In the genomic region with DNA sequence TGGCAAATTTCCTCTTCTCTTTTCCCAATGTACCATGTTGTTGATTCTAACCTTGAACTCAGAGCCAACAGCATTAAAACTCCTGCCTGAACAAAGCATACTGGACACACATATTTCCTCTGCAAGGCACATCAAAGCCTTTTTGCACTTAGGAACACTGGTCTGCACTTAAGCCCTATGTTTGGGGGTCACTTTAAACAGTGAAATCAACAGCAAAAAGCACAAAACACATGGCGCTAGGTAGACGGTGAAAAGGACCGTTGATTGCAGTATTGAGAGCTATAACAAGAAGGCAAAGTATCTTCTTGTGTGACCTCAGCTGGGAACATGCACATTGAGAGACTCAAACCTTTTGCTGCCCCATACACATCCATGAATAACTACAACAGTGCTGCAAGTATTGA, we compare ENCODE assay signal across 1 cellular context.
TF ChIP-seq lines count a peak whose summit lies in the region.

No MANE protein-coding gene starts in this region.

TF ChIP-seq in HepG2, 621 proteins besides CTCF, POLR2A, EP300 and RAD21 (continued from another document and continues in another):
- TF ChIP-seq, protein P1, sequence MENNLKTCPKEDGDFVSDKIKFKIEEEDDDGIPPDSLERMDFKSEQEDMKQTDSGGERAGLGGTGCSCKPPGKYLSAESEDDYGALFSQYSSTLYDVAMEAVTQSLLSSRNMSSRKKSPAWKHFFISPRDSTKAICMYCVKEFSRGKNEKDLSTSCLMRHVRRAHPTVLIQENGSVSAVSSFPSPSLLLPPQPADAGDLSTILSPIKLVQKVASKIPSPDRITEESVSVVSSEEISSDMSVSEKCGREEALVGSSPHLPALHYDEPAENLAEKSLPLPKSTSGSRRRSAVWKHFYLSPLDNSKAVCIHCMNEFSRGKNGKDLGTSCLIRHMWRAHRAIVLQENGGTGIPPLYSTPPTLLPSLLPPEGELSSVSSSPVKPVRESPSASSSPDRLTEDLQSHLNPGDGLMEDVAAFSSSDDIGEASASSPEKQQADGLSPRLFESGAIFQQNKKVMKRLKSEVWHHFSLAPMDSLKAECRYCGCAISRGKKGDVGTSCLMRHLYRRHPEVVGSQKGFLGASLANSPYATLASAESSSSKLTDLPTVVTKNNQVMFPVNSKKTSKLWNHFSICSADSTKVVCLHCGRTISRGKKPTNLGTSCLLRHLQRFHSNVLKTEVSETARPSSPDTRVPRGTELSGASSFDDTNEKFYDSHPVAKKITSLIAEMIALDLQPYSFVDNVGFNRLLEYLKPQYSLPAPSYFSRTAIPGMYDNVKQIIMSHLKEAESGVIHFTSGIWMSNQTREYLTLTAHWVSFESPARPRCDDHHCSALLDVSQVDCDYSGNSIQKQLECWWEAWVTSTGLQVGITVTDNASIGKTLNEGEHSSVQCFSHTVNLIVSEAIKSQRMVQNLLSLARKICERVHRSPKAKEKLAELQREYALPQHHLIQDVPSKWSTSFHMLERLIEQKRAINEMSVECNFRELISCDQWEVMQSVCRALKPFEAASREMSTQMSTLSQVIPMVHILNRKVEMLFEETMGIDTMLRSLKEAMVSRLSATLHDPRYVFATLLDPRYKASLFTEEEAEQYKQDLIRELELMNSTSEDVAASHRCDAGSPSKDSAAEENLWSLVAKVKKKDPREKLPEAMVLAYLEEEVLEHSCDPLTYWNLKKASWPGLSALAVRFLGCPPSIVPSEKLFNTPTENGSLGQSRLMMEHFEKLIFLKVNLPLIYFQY (CRISPR knock-in tag; IDR thresholded peaks at IDR 0.05; ENCODE audit: borderline replicate concordance), result no peak
- TF ChIP-seq, protein P2, sequence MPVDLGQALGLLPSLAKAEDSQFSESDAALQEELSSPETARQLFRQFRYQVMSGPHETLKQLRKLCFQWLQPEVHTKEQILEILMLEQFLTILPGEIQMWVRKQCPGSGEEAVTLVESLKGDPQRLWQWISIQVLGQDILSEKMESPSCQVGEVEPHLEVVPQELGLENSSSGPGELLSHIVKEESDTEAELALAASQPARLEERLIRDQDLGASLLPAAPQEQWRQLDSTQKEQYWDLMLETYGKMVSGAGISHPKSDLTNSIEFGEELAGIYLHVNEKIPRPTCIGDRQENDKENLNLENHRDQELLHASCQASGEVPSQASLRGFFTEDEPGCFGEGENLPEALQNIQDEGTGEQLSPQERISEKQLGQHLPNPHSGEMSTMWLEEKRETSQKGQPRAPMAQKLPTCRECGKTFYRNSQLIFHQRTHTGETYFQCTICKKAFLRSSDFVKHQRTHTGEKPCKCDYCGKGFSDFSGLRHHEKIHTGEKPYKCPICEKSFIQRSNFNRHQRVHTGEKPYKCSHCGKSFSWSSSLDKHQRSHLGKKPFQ (CRISPR knock-in tag; IDR thresholded peaks at IDR 0.05; ENCODE audit: insufficient replicate concordance), result no peak
- TF ChIP-seq, protein P3, sequence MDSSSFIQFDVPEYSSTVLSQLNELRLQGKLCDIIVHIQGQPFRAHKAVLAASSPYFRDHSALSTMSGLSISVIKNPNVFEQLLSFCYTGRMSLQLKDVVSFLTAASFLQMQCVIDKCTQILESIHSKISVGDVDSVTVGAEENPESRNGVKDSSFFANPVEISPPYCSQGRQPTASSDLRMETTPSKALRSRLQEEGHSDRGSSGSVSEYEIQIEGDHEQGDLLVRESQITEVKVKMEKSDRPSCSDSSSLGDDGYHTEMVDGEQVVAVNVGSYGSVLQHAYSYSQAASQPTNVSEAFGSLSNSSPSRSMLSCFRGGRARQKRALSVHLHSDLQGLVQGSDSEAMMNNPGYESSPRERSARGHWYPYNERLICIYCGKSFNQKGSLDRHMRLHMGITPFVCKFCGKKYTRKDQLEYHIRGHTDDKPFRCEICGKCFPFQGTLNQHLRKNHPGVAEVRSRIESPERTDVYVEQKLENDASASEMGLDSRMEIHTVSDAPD (CRISPR knock-in tag; IDR thresholded peaks at IDR 0.05), result no peak
- no peak for TF ChIP-seq ZNF253 (CRISPR knock-in tag; IDR thresholded peaks at IDR 0.05; ENCODE audit: borderline replicate concordance)
- TF ChIP-seq ZNF547 (CRISPR knock-in tag; IDR thresholded peaks at IDR 0.05), result no peak
- no peak for TF ChIP-seq HMGA1 (CRISPR knock-in tag; conservative IDR thresholded peaks at IDR 0.05)
- TF ChIP-seq, protein P4, sequence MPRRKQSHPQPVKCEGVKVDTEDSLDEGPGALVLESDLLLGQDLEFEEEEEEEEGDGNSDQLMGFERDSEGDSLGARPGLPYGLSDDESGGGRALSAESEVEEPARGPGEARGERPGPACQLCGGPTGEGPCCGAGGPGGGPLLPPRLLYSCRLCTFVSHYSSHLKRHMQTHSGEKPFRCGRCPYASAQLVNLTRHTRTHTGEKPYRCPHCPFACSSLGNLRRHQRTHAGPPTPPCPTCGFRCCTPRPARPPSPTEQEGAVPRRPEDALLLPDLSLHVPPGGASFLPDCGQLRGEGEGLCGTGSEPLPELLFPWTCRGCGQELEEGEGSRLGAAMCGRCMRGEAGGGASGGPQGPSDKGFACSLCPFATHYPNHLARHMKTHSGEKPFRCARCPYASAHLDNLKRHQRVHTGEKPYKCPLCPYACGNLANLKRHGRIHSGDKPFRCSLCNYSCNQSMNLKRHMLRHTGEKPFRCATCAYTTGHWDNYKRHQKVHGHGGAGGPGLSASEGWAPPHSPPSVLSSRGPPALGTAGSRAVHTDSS (CRISPR knock-in tag; conservative IDR thresholded peaks at IDR 0.05), result no peak
- no peak; the same call in 1 of the 2 replicates for TF ChIP-seq MAFF (IDR thresholded peaks at IDR 0.05; ENCODE audit: low read depth, low read length)
- TF ChIP-seq ZNF136 (CRISPR knock-in tag; IDR thresholded peaks at IDR 0.05; ENCODE audit: low read depth), result peak; percentile 64; the same call in 1 of the 2 replicates
- TF ChIP-seq, protein P5, sequence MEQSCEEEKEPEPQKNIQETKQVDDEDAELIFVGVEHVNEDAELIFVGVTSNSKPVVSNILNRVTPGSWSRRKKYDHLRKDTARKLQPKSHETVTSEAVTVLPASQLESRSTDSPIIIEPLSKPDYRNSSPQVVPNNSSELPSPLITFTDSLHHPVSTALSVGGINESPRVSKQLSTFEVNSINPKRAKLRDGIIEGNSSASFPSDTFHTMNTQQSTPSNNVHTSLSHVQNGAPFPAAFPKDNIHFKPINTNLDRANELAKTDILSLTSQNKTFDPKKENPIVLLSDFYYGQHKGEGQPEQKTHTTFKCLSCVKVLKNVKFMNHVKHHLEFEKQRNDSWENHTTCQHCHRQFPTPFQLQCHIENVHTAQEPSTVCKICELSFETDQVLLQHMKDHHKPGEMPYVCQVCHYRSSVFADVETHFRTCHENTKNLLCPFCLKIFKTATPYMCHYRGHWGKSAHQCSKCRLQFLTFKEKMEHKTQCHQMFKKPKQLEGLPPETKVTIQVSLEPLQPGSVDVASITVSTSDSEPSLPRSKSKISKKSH (CRISPR knock-in tag; IDR thresholded peaks at IDR 0.05; ENCODE audit: borderline replicate concordance), result no peak
- TF ChIP-seq HHEX (CRISPR knock-in tag; IDR thresholded peaks at IDR 0.05), result no peak
- no peak for TF ChIP-seq ZNF33B (CRISPR knock-in tag; IDR thresholded peaks at IDR 0.05)
- TF ChIP-seq ZNF777 (CRISPR knock-in tag; IDR thresholded peaks at IDR 0.05), result no peak
- TF ChIP-seq, protein P6, sequence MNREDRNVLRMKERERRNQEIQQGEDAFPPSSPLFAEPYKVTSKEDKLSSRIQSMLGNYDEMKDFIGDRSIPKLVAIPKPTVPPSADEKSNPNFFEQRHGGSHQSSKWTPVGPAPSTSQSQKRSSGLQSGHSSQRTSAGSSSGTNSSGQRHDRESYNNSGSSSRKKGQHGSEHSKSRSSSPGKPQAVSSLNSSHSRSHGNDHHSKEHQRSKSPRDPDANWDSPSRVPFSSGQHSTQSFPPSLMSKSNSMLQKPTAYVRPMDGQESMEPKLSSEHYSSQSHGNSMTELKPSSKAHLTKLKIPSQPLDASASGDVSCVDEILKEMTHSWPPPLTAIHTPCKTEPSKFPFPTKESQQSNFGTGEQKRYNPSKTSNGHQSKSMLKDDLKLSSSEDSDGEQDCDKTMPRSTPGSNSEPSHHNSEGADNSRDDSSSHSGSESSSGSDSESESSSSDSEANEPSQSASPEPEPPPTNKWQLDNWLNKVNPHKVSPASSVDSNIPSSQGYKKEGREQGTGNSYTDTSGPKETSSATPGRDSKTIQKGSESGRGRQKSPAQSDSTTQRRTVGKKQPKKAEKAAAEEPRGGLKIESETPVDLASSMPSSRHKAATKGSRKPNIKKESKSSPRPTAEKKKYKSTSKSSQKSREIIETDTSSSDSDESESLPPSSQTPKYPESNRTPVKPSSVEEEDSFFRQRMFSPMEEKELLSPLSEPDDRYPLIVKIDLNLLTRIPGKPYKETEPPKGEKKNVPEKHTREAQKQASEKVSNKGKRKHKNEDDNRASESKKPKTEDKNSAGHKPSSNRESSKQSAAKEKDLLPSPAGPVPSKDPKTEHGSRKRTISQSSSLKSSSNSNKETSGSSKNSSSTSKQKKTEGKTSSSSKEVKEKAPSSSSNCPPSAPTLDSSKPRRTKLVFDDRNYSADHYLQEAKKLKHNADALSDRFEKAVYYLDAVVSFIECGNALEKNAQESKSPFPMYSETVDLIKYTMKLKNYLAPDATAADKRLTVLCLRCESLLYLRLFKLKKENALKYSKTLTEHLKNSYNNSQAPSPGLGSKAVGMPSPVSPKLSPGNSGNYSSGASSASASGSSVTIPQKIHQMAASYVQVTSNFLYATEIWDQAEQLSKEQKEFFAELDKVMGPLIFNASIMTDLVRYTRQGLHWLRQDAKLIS (CRISPR knock-in tag; IDR thresholded peaks at IDR 0.05), result no peak
- no peak for TF ChIP-seq CREB1 (IDR thresholded peaks at IDR 0.05)
- peak; percentile 56 for TF ChIP-seq CREB1 (CRISPR knock-in tag; IDR thresholded peaks at IDR 0.05)
- TF ChIP-seq, protein P7, sequence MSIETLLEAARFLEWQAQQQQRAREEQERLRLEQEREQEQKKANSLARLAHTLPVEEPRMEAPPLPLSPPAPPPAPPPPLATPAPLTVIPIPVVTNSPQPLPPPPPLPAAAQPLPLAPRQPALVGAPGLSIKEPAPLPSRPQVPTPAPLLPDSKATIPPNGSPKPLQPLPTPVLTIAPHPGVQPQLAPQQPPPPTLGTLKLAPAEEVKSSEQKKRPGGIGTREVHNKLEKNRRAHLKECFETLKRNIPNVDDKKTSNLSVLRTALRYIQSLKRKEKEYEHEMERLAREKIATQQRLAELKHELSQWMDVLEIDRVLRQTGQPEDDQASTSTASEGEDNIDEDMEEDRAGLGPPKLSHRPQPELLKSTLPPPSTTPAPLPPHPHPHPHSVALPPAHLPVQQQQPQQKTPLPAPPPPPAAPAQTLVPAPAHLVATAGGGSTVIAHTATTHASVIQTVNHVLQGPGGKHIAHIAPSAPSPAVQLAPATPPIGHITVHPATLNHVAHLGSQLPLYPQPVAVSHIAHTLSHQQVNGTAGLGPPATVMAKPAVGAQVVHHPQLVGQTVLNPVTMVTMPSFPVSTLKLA (IDR thresholded peaks at IDR 0.05), result peak; percentile 49; the same call in 1 of the 2 replicates
- TF ChIP-seq FOXK2 (IDR thresholded peaks at IDR 0.05), result peak; percentile 71
- TF ChIP-seq REPIN1 (CRISPR knock-in tag; IDR thresholded peaks at IDR 0.05; ENCODE audit: borderline replicate concordance, low read depth), result no peak; the same call in none of the 2 replicates
- TF ChIP-seq SRY (CRISPR knock-in tag; IDR thresholded peaks at IDR 0.05), result no peak
- TF ChIP-seq, protein P8, sequence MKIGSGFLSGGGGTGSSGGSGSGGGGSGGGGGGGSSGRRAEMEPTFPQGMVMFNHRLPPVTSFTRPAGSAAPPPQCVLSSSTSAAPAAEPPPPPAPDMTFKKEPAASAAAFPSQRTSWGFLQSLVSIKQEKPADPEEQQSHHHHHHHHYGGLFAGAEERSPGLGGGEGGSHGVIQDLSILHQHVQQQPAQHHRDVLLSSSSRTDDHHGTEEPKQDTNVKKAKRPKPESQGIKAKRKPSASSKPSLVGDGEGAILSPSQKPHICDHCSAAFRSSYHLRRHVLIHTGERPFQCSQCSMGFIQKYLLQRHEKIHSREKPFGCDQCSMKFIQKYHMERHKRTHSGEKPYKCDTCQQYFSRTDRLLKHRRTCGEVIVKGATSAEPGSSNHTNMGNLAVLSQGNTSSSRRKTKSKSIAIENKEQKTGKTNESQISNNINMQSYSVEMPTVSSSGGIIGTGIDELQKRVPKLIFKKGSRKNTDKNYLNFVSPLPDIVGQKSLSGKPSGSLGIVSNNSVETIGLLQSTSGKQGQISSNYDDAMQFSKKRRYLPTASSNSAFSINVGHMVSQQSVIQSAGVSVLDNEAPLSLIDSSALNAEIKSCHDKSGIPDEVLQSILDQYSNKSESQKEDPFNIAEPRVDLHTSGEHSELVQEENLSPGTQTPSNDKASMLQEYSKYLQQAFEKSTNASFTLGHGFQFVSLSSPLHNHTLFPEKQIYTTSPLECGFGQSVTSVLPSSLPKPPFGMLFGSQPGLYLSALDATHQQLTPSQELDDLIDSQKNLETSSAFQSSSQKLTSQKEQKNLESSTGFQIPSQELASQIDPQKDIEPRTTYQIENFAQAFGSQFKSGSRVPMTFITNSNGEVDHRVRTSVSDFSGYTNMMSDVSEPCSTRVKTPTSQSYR (CRISPR knock-in tag; IDR thresholded peaks at IDR 0.05; ENCODE audit: borderline replicate concordance), result peak; percentile 86; the same call in 1 of the 2 replicates
- TF ChIP-seq, protein P9, sequence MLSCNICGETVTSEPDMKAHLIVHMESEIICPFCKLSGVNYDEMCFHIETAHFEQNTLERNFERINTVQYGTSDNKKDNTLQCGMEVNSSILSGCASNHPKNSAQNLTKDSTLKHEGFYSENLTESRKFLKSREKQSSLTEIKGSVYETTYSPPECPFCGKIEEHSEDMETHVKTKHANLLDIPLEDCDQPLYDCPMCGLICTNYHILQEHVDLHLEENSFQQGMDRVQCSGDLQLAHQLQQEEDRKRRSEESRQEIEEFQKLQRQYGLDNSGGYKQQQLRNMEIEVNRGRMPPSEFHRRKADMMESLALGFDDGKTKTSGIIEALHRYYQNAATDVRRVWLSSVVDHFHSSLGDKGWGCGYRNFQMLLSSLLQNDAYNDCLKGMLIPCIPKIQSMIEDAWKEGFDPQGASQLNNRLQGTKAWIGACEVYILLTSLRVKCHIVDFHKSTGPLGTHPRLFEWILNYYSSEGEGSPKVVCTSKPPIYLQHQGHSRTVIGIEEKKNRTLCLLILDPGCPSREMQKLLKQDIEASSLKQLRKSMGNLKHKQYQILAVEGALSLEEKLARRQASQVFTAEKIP (CRISPR knock-in tag; IDR thresholded peaks at IDR 0.05; ENCODE audit: borderline replicate concordance), result no peak
- TF ChIP-seq, protein P10, sequence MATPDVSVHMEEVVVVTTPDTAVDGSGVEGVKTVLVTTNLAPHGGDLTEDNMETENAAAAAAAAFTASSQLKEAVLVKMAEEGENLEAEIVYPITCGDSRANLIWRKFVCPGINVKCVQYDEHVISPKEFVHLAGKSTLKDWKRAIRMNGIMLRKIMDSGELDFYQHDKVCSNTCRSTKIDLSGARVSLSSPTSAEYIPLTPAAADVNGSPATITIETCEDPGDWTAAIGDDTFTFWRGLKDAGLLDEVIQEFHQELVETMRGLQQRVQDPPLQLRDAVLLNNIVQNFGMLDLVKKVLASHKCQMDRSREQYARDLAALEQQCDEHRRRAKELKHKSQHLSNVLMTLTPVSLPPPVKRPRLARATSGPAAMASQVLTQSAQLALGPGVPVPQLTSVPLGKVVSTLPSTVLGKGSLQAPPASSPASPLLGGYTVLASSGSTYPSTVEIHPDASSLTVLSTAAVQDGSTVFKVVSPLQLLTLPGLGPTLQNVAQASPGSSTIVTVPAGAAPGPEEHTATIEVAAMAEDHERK (CRISPR knock-in tag; IDR thresholded peaks at IDR 0.05; ENCODE audit: low read depth), result no peak
- peak; percentile 81 for TF ChIP-seq PPARG (CRISPR knock-in tag; conservative IDR thresholded peaks at IDR 0.05)
- peak; percentile 92 for TF ChIP-seq RCOR2 (CRISPR knock-in tag; IDR thresholded peaks at IDR 0.05)
- no peak for TF ChIP-seq KLF16 (CRISPR knock-in tag; IDR thresholded peaks at IDR 0.05)
- TF ChIP-seq EHMT2 (IDR thresholded peaks at IDR 0.05; ENCODE audit: borderline replicate concordance, low read depth, low read length), result peak; percentile 93; the same call in 1 of the 2 replicates
- no peak for TF ChIP-seq ARID2 (CRISPR knock-in tag; IDR thresholded peaks at IDR 0.05; ENCODE audit: borderline replicate concordance)
